ENCODE assay signal across 1 cellular context in genomic region chr5:112975721-112976431, GRCh38.
TF ChIP-seq lines count a peak whose summit lies in the region.

No MANE protein-coding gene starts in this region.

TF ChIP-seq in HepG2, 621 proteins besides CTCF, POLR2A, EP300 and RAD21 (continued from another document and continues in another):
- TF ChIP-seq FUBP1 (CRISPR knock-in tag; IDR thresholded peaks at IDR 0.05; ENCODE audit: borderline replicate concordance), result no peak
- no peak for TF ChIP-seq NFKB2 (CRISPR knock-in tag; IDR thresholded peaks at IDR 0.05; ENCODE audit: borderline replicate concordance)
- TF ChIP-seq HIVEP1 (CRISPR knock-in tag; IDR thresholded peaks at IDR 0.05), result no peak
- TF ChIP-seq FOXO1 (CRISPR knock-in tag; IDR thresholded peaks at IDR 0.05), result no peak
- TF ChIP-seq ZNF20 (CRISPR knock-in tag; IDR thresholded peaks at IDR 0.05), result no peak
- no peak for TF ChIP-seq TRAFD1 (CRISPR knock-in tag; IDR thresholded peaks at IDR 0.05; ENCODE audit: borderline replicate concordance)
- TF ChIP-seq RBM39 (IDR thresholded peaks at IDR 0.05; ENCODE audit: low read depth, low read length, poor library complexity, severe bottlenecking), result no peak
- TF ChIP-seq HOXA7 (CRISPR knock-in tag; IDR thresholded peaks at IDR 0.05), result no peak
- TF ChIP-seq ZNF670 (CRISPR knock-in tag; IDR thresholded peaks at IDR 0.05; ENCODE audit: borderline replicate concordance), result peak; percentile 68; the same call in 1 of the 2 replicates
- no peak for TF ChIP-seq ZNF431 (CRISPR knock-in tag; IDR thresholded peaks at IDR 0.05; ENCODE audit: borderline replicate concordance, low read depth)
- no peak for TF ChIP-seq ZNF17 (CRISPR knock-in tag; IDR thresholded peaks at IDR 0.05)
- TF ChIP-seq ZNF879 (CRISPR knock-in tag; IDR thresholded peaks at IDR 0.05), result no peak
- no peak for TF ChIP-seq ZNF576 (CRISPR knock-in tag; IDR thresholded peaks at IDR 0.05)
- no peak for TF ChIP-seq TSC22D2 (CRISPR knock-in tag; IDR thresholded peaks at IDR 0.05; ENCODE audit: borderline replicate concordance)
- peak; percentile 2; the same call in 1 of the 2 replicates for TF ChIP-seq ZNF142 (CRISPR knock-in tag; IDR thresholded peaks at IDR 0.05)
- TF ChIP-seq HNRNPK (IDR thresholded peaks at IDR 0.05; ENCODE audit: low read depth, low read length, poor library complexity, severe bottlenecking), result no peak
- TF ChIP-seq BRD4 (CRISPR knock-in tag; IDR thresholded peaks at IDR 0.05), result 0 out of 2 replicates have a peak, but pooled peaks have one; percentile 53
- no peak for TF ChIP-seq U2AF2 (IDR thresholded peaks at IDR 0.05; ENCODE audit: low read depth, low read length)
- peak; percentile 59 for TF ChIP-seq YY1 (IDR thresholded peaks at IDR 0.05; ENCODE audit: insufficient read depth, insufficient replicate concordance, low read depth, low read length)
- TF ChIP-seq ZHX1 (CRISPR knock-in tag; IDR thresholded peaks at IDR 0.05; ENCODE audit: low read depth), result no peak
- TF ChIP-seq AKNA (CRISPR knock-in tag; IDR thresholded peaks at IDR 0.05; ENCODE audit: borderline replicate concordance), result no peak
- no peak for TF ChIP-seq GMEB2 (CRISPR knock-in tag; IDR thresholded peaks at IDR 0.05; ENCODE audit: low read depth)
- TF ChIP-seq NR2F6 (IDR thresholded peaks at IDR 0.05), result no peak
- no peak for TF ChIP-seq NR2F6 (CRISPR knock-in tag; IDR thresholded peaks at IDR 0.05)
- TF ChIP-seq MAZ (IDR thresholded peaks at IDR 0.05; ENCODE audit: borderline replicate concordance, low read depth, low read length), result no peak
- peak; percentile 44; the same call in 1 of the 2 replicates for TF ChIP-seq MAZ (CRISPR knock-in tag; IDR thresholded peaks at IDR 0.05; ENCODE audit: low read depth)
- no peak for TF ChIP-seq ZNF124 (CRISPR knock-in tag; IDR thresholded peaks at IDR 0.05)
- TF ChIP-seq ZNF883 (CRISPR knock-in tag; IDR thresholded peaks at IDR 0.05; ENCODE audit: not compliant biosample characterization), result no peak
- TF ChIP-seq ETV5 (CRISPR knock-in tag; IDR thresholded peaks at IDR 0.05; ENCODE audit: borderline replicate concordance), result no peak
- TF ChIP-seq SMAD1 (CRISPR knock-in tag; IDR thresholded peaks at IDR 0.05; ENCODE audit: borderline replicate concordance, low read depth), result no peak
- no peak for TF ChIP-seq ZNF12 (CRISPR knock-in tag; IDR thresholded peaks at IDR 0.05)
- no peak for TF ChIP-seq CENPBD1 (CRISPR knock-in tag; IDR thresholded peaks at IDR 0.05; ENCODE audit: borderline replicate concordance, low read depth)
- no peak for TF ChIP-seq SAP130 (CRISPR knock-in tag; IDR thresholded peaks at IDR 0.05; ENCODE audit: low read depth)
- TF ChIP-seq THAP8 (CRISPR knock-in tag; IDR thresholded peaks at IDR 0.05; ENCODE audit: borderline replicate concordance), result no peak
- TF ChIP-seq ZNF101 (CRISPR knock-in tag; IDR thresholded peaks at IDR 0.05; ENCODE audit: borderline replicate concordance, low read depth), result no peak
- TF ChIP-seq ZBTB26 (CRISPR knock-in tag; IDR thresholded peaks at IDR 0.05; ENCODE audit: borderline replicate concordance), result no peak
- 0 out of 2 replicates have a peak, but pooled peaks have one; percentile 42 for TF ChIP-seq ZNF83 (CRISPR knock-in tag; IDR thresholded peaks at IDR 0.05; ENCODE audit: borderline replicate concordance)
- no peak for TF ChIP-seq ZNF496 (CRISPR knock-in tag; IDR thresholded peaks at IDR 0.05; ENCODE audit: insufficient replicate concordance)
- no peak for TF ChIP-seq TBP (CRISPR knock-in tag; IDR thresholded peaks at IDR 0.05)
